ENCODE assay signal across 10 cellular contexts in the genomic region with DNA sequence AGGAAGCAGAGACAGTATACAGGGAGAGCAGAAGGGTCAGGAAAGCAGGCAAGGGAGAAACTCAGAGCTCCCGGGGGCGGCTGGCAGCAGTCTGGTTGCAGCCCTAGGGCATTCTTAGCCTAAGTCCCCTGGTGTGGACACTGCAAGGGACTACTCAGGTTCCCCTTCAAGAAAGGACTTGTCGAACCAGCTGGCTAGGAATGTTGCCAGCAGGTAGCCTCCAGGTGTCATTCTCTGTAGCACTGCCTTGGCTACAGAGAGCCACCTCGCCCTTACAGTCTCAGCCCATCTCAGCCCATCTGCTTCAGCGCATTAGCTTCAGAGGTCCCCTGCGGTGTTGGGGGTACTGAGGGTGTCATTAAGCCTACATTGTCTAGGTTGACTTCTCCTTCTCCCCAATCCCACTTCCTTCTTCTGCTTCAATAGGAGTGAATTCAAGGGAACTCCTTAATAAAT. TPM values are rescaled to one million over a fixed set of nuclear protein-coding genes. Genes with fewer than 3 reads are reported as not detected.
DNase-seq lines count a peak whose midpoint lies in the region; ATAC-seq and TF ChIP-seq lines count a peak whose summit lies in the region.
"Had no signal": no experiment of that assay in that cellular context is flagged by ENCODE, and none has a peak within 500 bp of the region (broad histone marks: within the 10 kb centered on the region; RNA-seq: fewer than 3 reads in every experiment).

No MANE protein-coding gene starts in this region.

- peaks cover 0 to 15% (median 10%) of the 10 kb centered on the region in 4 donors for H3K4me1 ChIP-seq in sigmoid colon

- CTCF ChIA-PET in MCF 10A (lab: Yijun Ruan, JAX), result interaction anchor here (1.7 to 2.4 kb wide), 2 partner anchors 11 to 32 kb away, joined by 9 to 12 read pairs; no protein-coding TSS in a partner anchor

- 62 to 76% methylated on average over 6 of the region's 6 CpGs for WGBS in sigmoid colon, 2 donors

- H3K9me3 ChIP-seq in sigmoid colon, result no peaks in the 10 kb centered on the region
- H3K9me3 ChIP-seq: gastrocnemius medialis had no signal

- no peaks in the 10 kb centered on the region for H3K27me3 Mint-ChIP-seq in T-helper 1 cell treated with Interleukin-12 subunit alpha and Interleukin-12 subunit beta and Interleukin-4 antibody, amounts not matched to agents 30 μg/mL and 1 μg/mL, for 36 hours (ENCODE audit: low read depth)
- H3K27me3 Mint-ChIP-seq in MCF 10A (ENCODE audit: insufficient read depth, unreplicated experiment), result no peaks in the 10 kb centered on the region

- peak overlapping the region; percentile 39 for H3K4me3 Mint-ChIP-seq in T-helper 1 cell treated with Interleukin-12 subunit alpha and Interleukin-12 subunit beta and Interleukin-4 antibody, amounts not matched to agents 30 μg/mL and 1 μg/mL, for 36 hours
- H3K4me3 Mint-ChIP-seq in MCF 10A (ENCODE audit: unreplicated experiment), result no peak overlapping the region

- H3K27ac Mint-ChIP-seq in T-helper 1 cell treated with Interleukin-12 subunit alpha and Interleukin-12 subunit beta and Interleukin-4 antibody, amounts not matched to agents 30 μg/mL and 1 μg/mL, for 36 hours, result peak overlapping the region; percentile 67
- H3K27ac Mint-ChIP-seq in MCF 10A (ENCODE audit: low read depth, unreplicated experiment), result peak overlapping the region; percentile 41

- no peaks in the 10 kb centered on the region for H3K9me3 Mint-ChIP-seq in T-helper 1 cell treated with Interleukin-12 subunit alpha and Interleukin-12 subunit beta and Interleukin-4 antibody, amounts not matched to agents 30 μg/mL and 1 μg/mL, for 36 hours
- no peaks in the 10 kb centered on the region for H3K9me3 Mint-ChIP-seq in MCF 10A (ENCODE audit: unreplicated experiment)

- peaks cover 5% of the 10 kb centered on the region for H3K36me3 Mint-ChIP-seq in T-helper 1 cell treated with Interleukin-12 subunit alpha and Interleukin-12 subunit beta and Interleukin-4 antibody, amounts not matched to agents 30 μg/mL and 1 μg/mL, for 36 hours (ENCODE audit: low read depth)
- no peaks in the 10 kb centered on the region for H3K36me3 Mint-ChIP-seq in MCF 10A (ENCODE audit: insufficient read depth, unreplicated experiment)

- DNase-seq in T-helper 1 cell (no peak), NCI-H345 treated with DMSO at 0.1 percent for 48 hours (lab: John Stamatoyannopoulos, UW; ENCODE audit: unreplicated experiment) (peak; percentile 76), MCF 10A (ENCODE audit: unreplicated experiment) (peak; percentile 71), sigmoid colon (peak; percentile 63), UCSD-AML1 (lab: John Stamatoyannopoulos, UW; ENCODE audit: unreplicated experiment) (no peak)
- DNase-seq: gastrocnemius medialis, nucleus accumbens had no signal

- H3K4me3 ChIP-seq in sigmoid colon, result no peak overlapping the region
- H3K4me3 ChIP-seq: gastrocnemius medialis had no signal

- TF ChIP-seq EP300 in sigmoid colon (IDR thresholded peaks at IDR 0.05), result no peak

- intact Hi-C loops in MCF 10A (cut with micrococcal nuclease), result no loop called here
- intact Hi-C loops in sigmoid colon (cut with DNase I), result no loop called here

- TF ChIP-seq POLR2A in sigmoid colon (IDR thresholded peaks at IDR 0.05), result no peak

- no peak overlapping the region for H3K27ac ChIP-seq in sigmoid colon
- H3K27ac ChIP-seq: gastrocnemius medialis had no signal

- H3K27me3 ChIP-seq in sigmoid colon, result no peaks in the 10 kb centered on the region
- H3K27me3 ChIP-seq: gastrocnemius medialis had no signal

- ATAC-seq in GM19035 (IDR thresholded peaks at IDR 0.05; ENCODE audit: unreplicated experiment), result no peak
- ATAC-seq in HG03175 (IDR thresholded peaks at IDR 0.05; ENCODE audit: unreplicated experiment), result no peak
- ATAC-seq: gastrocnemius medialis had no signal

- H3K4me1 Mint-ChIP-seq in T-helper 1 cell treated with Interleukin-12 subunit alpha and Interleukin-12 subunit beta and Interleukin-4 antibody, amounts not matched to agents 30 μg/mL and 1 μg/mL, for 36 hours (ENCODE audit: low read depth), result peaks cover 51% of the 10 kb centered on the region
- H3K4me1 Mint-ChIP-seq in MCF 10A (ENCODE audit: insufficient read depth, unreplicated experiment), result peaks cover 30% of the 10 kb centered on the region

- TF ChIP-seq CTCF in MCF 10A (IDR thresholded peaks at IDR 0.05; ENCODE audit: unreplicated experiment), result no peak
- TF ChIP-seq CTCF in sigmoid colon (IDR thresholded peaks at IDR 0.05), result no peak

- no TSS peak for BruUV-seq in MCF 10A (replicated peaks; lab: Mats Ljungman, UMichigan)

- POLR2A ChIA-PET in MCF 10A (lab: Yijun Ruan, JAX), result interaction anchor here (0.7 to 3.6 kb wide), 10 partner anchors 10 to 435 kb away, joined by 3 to 21 read pairs (median 6); a partner anchor contains a TSS

- H3K36me3 ChIP-seq in sigmoid colon, result no peaks in the 10 kb centered on the region
- H3K36me3 ChIP-seq: gastrocnemius medialis had no signal

RNA-seq across cellular contexts. Expression of a gene that starts 11.3 kb away (rescaled TPM):
- total RNA-seq in MCF 10A (2022) (3,313 and 3,349 TPM in 2 replicates), sigmoid colon (1,000 to 10,000 TPM; 1,887 to 2,459 (median 2,033) TPM)
- 1,000 to 10,000 TPM; 3,723 to 4,314 (median 4,173) TPM for polyA plus RNA-seq in sigmoid colon

RNA-seq across cellular contexts. Expression of a gene that starts 13.3 kb away (rescaled TPM):
- total RNA-seq in MCF 10A (2022), result 17.3 and 20.0 TPM in 2 replicates
- total RNA-seq in sigmoid colon, result 1 to 10 TPM in 1 of 4 donors, under 1 TPM in 3; 0.16 to 3.6 (median 0.65) TPM
- 10 to 100 TPM; 16.8 to 46.4 (median 25.4) TPM for polyA plus RNA-seq in sigmoid colon

Comparison
In these comparisons a context has a peak if more than half of its experiments do, and no peak if none do; other contexts are left out.
1. DNase-seq: peak in NCI-H345 treated with DMSO at 0.1 percent for 48 hours (single experiment), MCF 10A (single experiment) and sigmoid colon (single experiment); none in T-helper 1 cell (0 of 5) and UCSD-AML1 (single experiment).